ENCODE assay signal across 9 cellular contexts in the genomic region with DNA sequence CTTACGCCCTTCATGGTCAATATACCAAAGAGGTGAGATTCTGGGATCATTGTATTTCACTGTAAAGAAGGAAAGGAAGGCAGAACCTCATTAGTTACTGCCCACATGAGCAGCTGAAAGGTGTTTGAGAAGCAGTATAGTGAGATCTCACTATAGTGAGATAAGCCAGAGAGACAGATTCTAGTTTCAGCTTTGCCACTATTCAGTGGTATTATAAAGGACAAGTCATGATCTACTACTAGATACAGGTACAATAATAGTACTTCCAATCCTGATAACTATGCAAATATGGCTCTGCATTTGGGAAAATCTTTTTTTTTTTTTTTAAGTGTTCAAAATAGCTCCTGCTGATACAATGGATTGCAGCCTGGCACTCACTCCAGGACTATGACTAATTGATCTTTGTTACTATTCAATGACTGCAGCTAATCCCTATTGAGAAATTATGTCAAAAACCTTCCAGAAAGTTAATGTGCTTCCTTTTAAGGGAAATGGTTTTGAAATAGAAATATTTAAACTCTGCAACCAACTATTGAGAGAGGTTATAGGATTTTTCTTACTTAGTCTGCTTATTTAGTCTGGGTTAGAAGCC. TPM values are rescaled to one million over a fixed set of nuclear protein-coding genes. Genes with fewer than 3 reads are reported as not detected.
A peak's percentile ranks its signal among the peaks of the same experiment; 100 is the strongest.
DNase-seq lines count a peak whose midpoint lies in the region; ATAC-seq and TF ChIP-seq lines count a peak whose summit lies in the region.
"Had no signal": no experiment of that assay in that cellular context is flagged by ENCODE, and none has a peak within 500 bp of the region (broad histone marks: within the 10 kb centered on the region; RNA-seq: fewer than 3 reads in every experiment).

No MANE protein-coding gene starts in this region.

- no peaks in the 10 kb centered on the region for H3K36me3 ChIP-seq in mesendoderm (ENCODE audit: control insufficient read depth, insufficient read depth, low read length)
- H3K36me3 ChIP-seq: SJSA1 had no signal

- no peak overlapping the region for H2AK5ac ChIP-seq in mesendoderm (ENCODE audit: low read length)

- DNase-seq in AG09319 (ENCODE audit: extremely low read depth, low read depth) (peak; percentile 59), foreskin fibroblast (peak; percentile 69 to 85), pons (ENCODE audit: low spot score) (no peak), substantia nigra (lab: John Stamatoyannopoulos, UW) (no peak), DMS79 treated with DMSO at 0.1 percent for 48 hours (lab: John Stamatoyannopoulos, UW) (no peak), mesendoderm (no peak)

- WGBS in mesendoderm (ENCODE audit: extremely low coverage, insufficient coverage, low lambda C conversion rate): no CpG with 5 or more reads among the region's 1 CpG

- no peak overlapping the region for H3K4ac ChIP-seq in mesendoderm (ENCODE audit: low read depth, low read length)

- no peak overlapping the region for H3K56ac ChIP-seq in mesendoderm (ENCODE audit: low read length)

- no peaks in the 10 kb centered on the region for H3K4me1 ChIP-seq in mesendoderm (ENCODE audit: control insufficient read depth, low read depth, low read length)
- H3K4me1 ChIP-seq: SJSA1 had no signal

- no peak overlapping the region for H3K4me2 ChIP-seq in mesendoderm (ENCODE audit: low read length)

- no peaks in the 10 kb centered on the region for H3K79me2 ChIP-seq in mesendoderm (ENCODE audit: control insufficient read depth, insufficient read depth, low read length)

- H3K4me3 ChIP-seq in foreskin fibroblast (ENCODE audit: low read depth in 1 of 2, low read length in 2 of 2): no peak overlapping the region
- no peak overlapping the region for H3K4me3 ChIP-seq in mesendoderm (ENCODE audit: low read length)
- H3K4me3 ChIP-seq: SJSA1 had no signal

- no peaks in the 10 kb centered on the region for H3K79me1 ChIP-seq in mesendoderm (ENCODE audit: low read length)

- H2BK15ac ChIP-seq in mesendoderm (replicated peaks; ENCODE audit: low read depth): no peak overlapping the region

- ATAC-seq in GM21515 (IDR thresholded peaks at IDR 0.05; ENCODE audit: unreplicated experiment) (peak; percentile 39), HG03571 (IDR thresholded peaks at IDR 0.05; ENCODE audit: unreplicated experiment) (peak; percentile 33)

- no peak overlapping the region for H2BK120ac ChIP-seq in mesendoderm (ENCODE audit: low read depth, low read length)

- H3K27me3 ChIP-seq in mesendoderm (ENCODE audit: insufficient read depth, low read length, poor library complexity): no peaks in the 10 kb centered on the region
- H3K27me3 ChIP-seq: SJSA1 had no signal

- no peak overlapping the region for H3K23ac ChIP-seq in mesendoderm (ENCODE audit: low read length)

- H3K27ac ChIP-seq in substantia nigra (ENCODE audit: low read depth, low read length, poor library complexity, severe bottlenecking): no peak overlapping the region
- no peak overlapping the region for H3K27ac ChIP-seq in mesendoderm (ENCODE audit: low read depth, low read length)
- H3K27ac ChIP-seq: SJSA1 had no signal

- H4K5ac ChIP-seq in mesendoderm (ENCODE audit: low read length): no peak overlapping the region

- TF ChIP-seq CTCF in AG09319 (IDR thresholded peaks at IDR 0.05; ENCODE audit: low read depth, low read length): no peak
- TF ChIP-seq CTCF in foreskin fibroblast (IDR thresholded peaks at IDR 0.05; ENCODE audit: low read depth, low read length): no peak

- no peak overlapping the region for H3K18ac ChIP-seq in mesendoderm (ENCODE audit: low read length)

- no peak overlapping the region for H3K9ac ChIP-seq in mesendoderm (ENCODE audit: low read length)

- H4K8ac ChIP-seq in mesendoderm (ENCODE audit: low read depth, low read length): no peak overlapping the region

- no peak overlapping the region for H2BK5ac ChIP-seq in mesendoderm (ENCODE audit: low read length)

RNA-seq across cellular contexts. Expression of a gene that starts 8.3 kb away (rescaled TPM):
- 48.7 TPM for polyA plus RNA-seq in mesendoderm (2013, experiment 1 of 2)
- polyA plus RNA-seq in mesendoderm (2013, experiment 2 of 2): 50.1 TPM

RNA-seq across cellular contexts. Expression of a gene that starts 57.0 kb away (rescaled TPM):
- polyA plus RNA-seq in mesendoderm (2013, experiment 1 of 2): 0.80 TPM
- 0.77 TPM for polyA plus RNA-seq in mesendoderm (2013, experiment 2 of 2)

RNA-seq across cellular contexts. Expression of a gene that starts 57.2 kb away (rescaled TPM):
- polyA plus RNA-seq in mesendoderm (2013, experiment 1 of 2): 36.0 TPM
- polyA plus RNA-seq in mesendoderm (2013, experiment 2 of 2): 37.2 TPM

Comparison
In these comparisons a context has a peak if more than half of its experiments do, and no peak if none do; other contexts are left out.
1. DNase-seq: peak in AG09319 (single experiment) and foreskin fibroblast (2 of 2); none in pons (single experiment), substantia nigra (0 of 49), DMS79 treated with DMSO at 0.1 percent for 48 hours (single experiment) and mesendoderm (single experiment).